ENCODE assay signal across 9 cellular contexts in the genomic region with DNA sequence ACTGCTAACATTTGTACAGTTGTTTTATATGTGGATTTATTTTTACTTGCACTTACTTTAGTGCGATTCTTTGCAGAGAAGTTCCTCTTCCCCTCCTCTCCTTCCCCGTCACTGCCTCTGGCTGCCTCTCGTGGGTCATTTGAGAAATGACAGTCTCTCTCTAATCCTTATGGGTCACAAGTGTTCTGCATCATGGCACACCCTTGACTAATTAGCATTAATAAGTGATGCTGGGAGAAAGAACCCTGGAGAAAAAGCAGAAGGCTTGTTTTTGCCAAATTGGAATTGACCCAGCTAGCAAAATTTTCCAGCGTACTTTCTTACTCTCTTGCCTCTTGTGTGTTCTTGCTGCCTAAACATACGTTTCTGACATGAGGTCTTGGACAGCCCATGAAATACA.
A peak's percentile ranks its signal among the peaks of the same experiment; 100 is the strongest.
DNase-seq lines count a peak whose midpoint lies in the region; TF ChIP-seq lines count a peak whose summit lies in the region.
"Had no signal": no experiment of that assay in that cellular context is flagged by ENCODE, and none has a peak within 500 bp of the region (broad histone marks: within the 10 kb centered on the region; RNA-seq: fewer than 3 reads in every experiment).

No MANE protein-coding gene starts in this region.

- no peaks in the 10 kb centered on the region for H3K9me2 ChIP-seq in OCI-LY7 (ENCODE audit: insufficient read depth, low read length)

- no peak overlapping the region for H3K18ac ChIP-seq in neuronal stem cell (ENCODE audit: low read length)

- H2BK15ac ChIP-seq in neuronal stem cell (ENCODE audit: low read length), result no peak overlapping the region

- no peak overlapping the region for H3K4me3 Mint-ChIP-seq in mesothelial cell of epicardium
- H3K4me3 Mint-ChIP-seq: T-helper 1 cell treated with Interleukin-12 subunit alpha and Interleukin-12 subunit beta and Interleukin-4 antibody, amounts not matched to agents 30 μg/mL and 1 μg/mL, for 36 hours had no signal

- no peak overlapping the region for H4K91ac ChIP-seq in neuronal stem cell (ENCODE audit: low read depth, low read length, poor library complexity)

- WGBS in neuronal stem cell (ENCODE audit: extremely low coverage in 2 of 2, insufficient read length in 2 of 2, insufficient replicate concordance in 1 of 2), 2 donors, result no CpG with 5 or more reads among the region's 5 CpGs

- H3K9me3 ChIP-seq in BLaER1 treated with 17β-estradiol and CSF1 and Interleukin-3, amounts not matched to agents 10 nM and 100 nM (replicated peaks in 1 of 11), result no peaks in the 10 kb centered on the region
- H3K9me3 ChIP-seq in OCI-LY7 (ENCODE audit: low read length) (no peaks in the 10 kb centered on the region), neuronal stem cell (replicated peaks in 1 of 2; ENCODE audit: control insufficient read depth in 2 of 2, insufficient read depth in 1 of 2, low read depth in 1 of 2, low read length in 2 of 2) (no peaks in the 10 kb centered on the region)

- no peak overlapping the region for H2AK5ac ChIP-seq in neuronal stem cell (ENCODE audit: low read depth, low read length)

- no peaks in the 10 kb centered on the region for H3K27me3 ChIP-seq in BLaER1 treated with 17β-estradiol and CSF1 and Interleukin-3, amounts not matched to agents 10 nM and 100 nM
- H3K27me3 ChIP-seq in neuronal stem cell (ENCODE audit: control insufficient read depth in 3 of 3, insufficient read depth in 3 of 3, low read depth in 1 of 3, low read length in 3 of 3), result no peaks in the 10 kb centered on the region

- H3K4me1 Mint-ChIP-seq in mesothelial cell of epicardium, result peaks cover 22% of the 10 kb centered on the region

- H3K36me3 ChIP-seq in BLaER1 treated with 17β-estradiol and CSF1 and Interleukin-3, amounts not matched to agents 10 nM and 100 nM, result no peaks in the 10 kb centered on the region
- H3K36me3 ChIP-seq in OCI-LY7 (ENCODE audit: insufficient read depth, low read length) (no peaks in the 10 kb centered on the region), neuronal stem cell (replicated peaks in 1 of 2; ENCODE audit: control insufficient read depth in 2 of 2, insufficient read depth in 2 of 2, low read length in 2 of 2) (no peaks in the 10 kb centered on the region)

- H3K27ac Mint-ChIP-seq in mesothelial cell of epicardium, result peak overlapping the region; percentile 69
- H3K27ac Mint-ChIP-seq: T-helper 1 cell treated with Interleukin-12 subunit alpha and Interleukin-12 subunit beta and Interleukin-4 antibody, amounts not matched to agents 30 μg/mL and 1 μg/mL, for 36 hours had no signal

- no peaks in the 10 kb centered on the region for H3K79me2 ChIP-seq in OCI-LY7 (ENCODE audit: insufficient read depth, low read depth, low read length)

- H2BK5ac ChIP-seq in neuronal stem cell (ENCODE audit: low read length), result no peak overlapping the region

- H3K9ac ChIP-seq in BLaER1 treated with 17β-estradiol and CSF1 and Interleukin-3, amounts not matched to agents 10 nM and 100 nM, result peak overlapping the region in 2 of 11 experiments; percentile 20 to 57; a peak in 4 of 22 replicates
- no peak overlapping the region for H3K9ac ChIP-seq in neuronal stem cell (ENCODE audit: low read depth, low read length, poor library complexity)

- H2AFZ ChIP-seq in OCI-LY7 (ENCODE audit: low read length) (no peak overlapping the region), neuronal stem cell (ENCODE audit: low read length) (no peak overlapping the region)

- peak; percentile 20 for TF ChIP-seq CTCF in cardiac fibroblast (IDR thresholded peaks at IDR 0.05; ENCODE audit: low read depth, low read length)
- no peak for TF ChIP-seq CTCF in mesothelial cell of epicardium (IDR thresholded peaks at IDR 0.05; ENCODE audit: unreplicated experiment)
- no peak for TF ChIP-seq CTCF in OCI-LY7 (conservative IDR thresholded peaks at IDR 0.05; ENCODE audit: low read length)

- peak overlapping the region in 3 of 11 experiments; percentile 39 to 80 (median 59); a peak in 6 of 22 replicates for H3K27ac ChIP-seq in BLaER1 treated with 17β-estradiol and CSF1 and Interleukin-3, amounts not matched to agents 10 nM and 100 nM
- H3K27ac ChIP-seq in OCI-LY7 (ENCODE audit: low read depth, low read length, poor library complexity, severe bottlenecking) (no peak overlapping the region), neuronal stem cell (replicated peaks; ENCODE audit: low read length) (no peak overlapping the region)

- peak overlapping the region in 7 of 11 experiments; percentile 53 to 79 (median 62); a peak in 12 of 22 replicates for H3K4me2 ChIP-seq in BLaER1 treated with 17β-estradiol and CSF1 and Interleukin-3, amounts not matched to agents 10 nM and 100 nM
- H3K4me2 ChIP-seq in OCI-LY7 (ENCODE audit: low read length) (no peak overlapping the region), neuronal stem cell (ENCODE audit: insufficient read depth, low read length, poor library complexity, severe bottlenecking) (no peak overlapping the region)

- BruUV-seq in OCI-LY7 (replicated peaks; lab: Mats Ljungman, UMichigan), result no TSS peak

- H3K36me3 Mint-ChIP-seq in mesothelial cell of epicardium, result no peaks in the 10 kb centered on the region

- DNase-seq in KBM-7 (peak; percentile 24), cardiac fibroblast (ENCODE audit: low read depth in 2 of 2) (peak in 1 of 2 donors; percentile 75), mesothelial cell of epicardium (ENCODE audit: low spot score in 2 of 2, unreplicated experiment in 2 of 2) (no peak), OCI-LY7 (ENCODE audit: low spot score) (no peak), SHP77 (lab: John Stamatoyannopoulos, UW) (no peak), neuronal stem cell (ENCODE audit: low spot score) (no peak)
- no peak for DNase-seq in stimulated activated naive CD4-positive, alpha-beta T cell (lab: John Stamatoyannopoulos, UW)

- H4K20me1 ChIP-seq in BLaER1 treated with 17β-estradiol and CSF1 and Interleukin-3, amounts not matched to agents 10 nM and 100 nM, result no peaks in the 10 kb centered on the region
- no peaks in the 10 kb centered on the region for H4K20me1 ChIP-seq in OCI-LY7 (ENCODE audit: insufficient read depth, low read length)

- intact Hi-C loops in OCI-LY7 (cut with micrococcal nuclease; ENCODE audit: unreplicated experiment), result no loop called here

- no peaks in the 10 kb centered on the region for H3K79me1 ChIP-seq in neuronal stem cell (ENCODE audit: low read depth, low read length)

- no peak overlapping the region for H2BK12ac ChIP-seq in neuronal stem cell (ENCODE audit: low read length)

- no peak overlapping the region for H4K8ac ChIP-seq in neuronal stem cell (ENCODE audit: low read depth, low read length)

- no peak overlapping the region for H3K23ac ChIP-seq in neuronal stem cell (ENCODE audit: low read depth, low read length, poor library complexity)

- no peak overlapping the region for H3K14ac ChIP-seq in neuronal stem cell (ENCODE audit: low read length)

- POLR2A ChIA-PET in OCI-LY7 (lab: Charles Lee), result no interaction called here

- CTCF ChIA-PET in OCI-LY7 (lab: Charles Lee; ENCODE audit: unreplicated experiment), result no interaction called here

- H2BK120ac ChIP-seq in neuronal stem cell (ENCODE audit: low read depth, low read length), result no peak overlapping the region

- peaks cover 5% of the 10 kb centered on the region for H3K27me3 Mint-ChIP-seq in mesothelial cell of epicardium (ENCODE audit: low read depth)

- H3K4ac ChIP-seq in neuronal stem cell (ENCODE audit: low read length), result no peak overlapping the region

- in situ Hi-C loops in KBM-7 (cut with MboI; ENCODE audit: low pct_unique_long_range_greater_than_20kb, low sequenced_read_pairs), result loop anchor here (25.0 kb wide), 1 partner anchor 628 kb away; no protein-coding TSS in a partner anchor

- H3K9me3 Mint-ChIP-seq in mesothelial cell of epicardium, result no peaks in the 10 kb centered on the region
- H3K9me3 Mint-ChIP-seq: T-helper 1 cell treated with Interleukin-12 subunit alpha and Interleukin-12 subunit beta and Interleukin-4 antibody, amounts not matched to agents 30 μg/mL and 1 μg/mL, for 36 hours had no signal

- H3K4me1 ChIP-seq in BLaER1 treated with 17β-estradiol and CSF1 and Interleukin-3, amounts not matched to agents 10 nM and 100 nM, result peaks cover 0 to 41% (median 18%) of the 10 kb centered on the region in 10 experiments; a peak in 17 of 20 replicates
- H3K4me1 ChIP-seq in OCI-LY7 (ENCODE audit: insufficient read depth, low read length, poor library complexity, severe bottlenecking) (no peaks in the 10 kb centered on the region), neuronal stem cell (ENCODE audit: control insufficient read depth in 2 of 2, insufficient read depth in 1 of 2, low read depth in 1 of 2, low read length in 2 of 2) (peaks cover 0 to 2% of the 10 kb centered on the region in 2 donors)

- no peak overlapping the region for H3K4me3 ChIP-seq in BLaER1 treated with 17β-estradiol and CSF1 and Interleukin-3, amounts not matched to agents 10 nM and 100 nM
- H3K4me3 ChIP-seq in cardiac fibroblast (replicated peaks in 1 of 2; ENCODE audit: low read depth in 2 of 2, low read length in 2 of 2), result no peak overlapping the region
- H3K4me3 ChIP-seq in OCI-LY7 (ENCODE audit: low read depth, low read length, poor library complexity, severe bottlenecking), result no peak overlapping the region
- H3K4me3 ChIP-seq in neuronal stem cell (ENCODE audit: low read length in 2 of 2), result no peak overlapping the region

Comparison
In these comparisons a context has a peak if more than half of its experiments do, and no peak if none do; other contexts are left out.
1. H3K4me2 ChIP-seq: peak in BLaER1 treated with 17β-estradiol and CSF1 and Interleukin-3, amounts not matched to agents 10 nM and 100 nM (7 of 11); none in OCI-LY7 (single experiment) and neuronal stem cell (single experiment).